18 cellular contexts compared by ENCODE assay signal in genomic region chr1:5189384-5189783, GRCh38.
"Had no signal": no experiment of that assay in that cellular context is flagged by ENCODE, and none has a peak within 500 bp of the region (broad histone marks: within the 10 kb centered on the region; RNA-seq: fewer than 3 reads in every experiment).

No MANE protein-coding gene starts in this region.

- H3K36me3 ChIP-seq: SJCRH30 had no signal

- H3K4me1 ChIP-seq: SJCRH30 had no signal

- H3K4me1 Mint-ChIP-seq: IgD-negative memory B cell, T-helper 17 cell had no signal

- H3K36me3 Mint-ChIP-seq: IgD-negative memory B cell had no signal

- H3K27me3 Mint-ChIP-seq: IgD-negative memory B cell had no signal

- DNase-seq: KBM-7; MV-4-11; NCI-H1048; NCI-H1105; NCI-H1436 treated with DMSO at 0.1 percent for 48 hours; NCI-H1694; NCI-H1930; NCI-H2171; NCI-H2227 treated with DMSO at 0.1 percent for 48 hours; NCI-H524; NCI-H526 treated with DMSO at 0.1 percent for 48 hours; NK-92 treated with Interleukin-12 subunit alpha and Interleukin-12 subunit beta, amount 100 ng/mL, for 24 hours; PC-3; SHP77 treated with DMSO at 0.1 percent for 48 hours; T-helper 1 cell; T-helper 17 cell had no signal

- H3K9me3 ChIP-seq: SJCRH30 had no signal

- H3K27ac ChIP-seq: SJCRH30 had no signal

- H3K27ac Mint-ChIP-seq: IgD-negative memory B cell, T-helper 17 cell had no signal

- H3K9me3 Mint-ChIP-seq: IgD-negative memory B cell had no signal

- H3K4me3 ChIP-seq: SJCRH30 had no signal

- H3K4me3 Mint-ChIP-seq: IgD-negative memory B cell, T-helper 17 cell had no signal
